Comparison of ENCODE assay signal across 8 cellular contexts in genomic region chr11:61969838-61970452, GRCh38. TPM values are rescaled to one million over a fixed set of nuclear protein-coding genes. Genes with fewer than 3 reads are reported as not detected.
DNase-seq lines count a peak whose midpoint lies in the region; ATAC-seq and TF ChIP-seq lines count a peak whose summit lies in the region.

No MANE protein-coding gene starts in this region.

- H3K27ac Mint-ChIP-seq in mesothelial cell of epicardium, result peak overlapping the region; percentile 97

- CTCF ChIA-PET in A673 (lab: Charles Lee), result no interaction called here

- no peaks in the 10 kb centered on the region for H3K9me3 ChIP-seq in A673 (ENCODE audit: low read depth, low read length, poor library complexity, severe bottlenecking)

- TF ChIP-seq CTCF in A673 (conservative IDR thresholded peaks at IDR 0.05; ENCODE audit: low read depth, low read length), result no peak
- TF ChIP-seq CTCF in brain microvascular endothelial cell (IDR thresholded peaks at IDR 0.05; ENCODE audit: low read depth, low read length, missing control alignments), result no peak
- TF ChIP-seq CTCF in mesothelial cell of epicardium (IDR thresholded peaks at IDR 0.05; ENCODE audit: unreplicated experiment), result no peak

- H3K36me3 ChIP-seq in A673 (ENCODE audit: insufficient read depth, low read length, poor library complexity, severe bottlenecking) (peaks cover 16% of the 10 kb centered on the region), brain microvascular endothelial cell (replicated peaks) (peaks cover 7% of the 10 kb centered on the region)

- peak overlapping the region; percentile 20 for H3K27ac ChIP-seq in A673 (ENCODE audit: low read depth, low read length, poor library complexity, severe bottlenecking)
- H3K27ac ChIP-seq in brain microvascular endothelial cell, result peak overlapping the region; percentile 96

- no peaks in the 10 kb centered on the region for H3K27me3 ChIP-seq in A673 (replicated peaks; ENCODE audit: insufficient read depth, low read depth, low read length, poor library complexity)
- no peaks in the 10 kb centered on the region for H3K27me3 ChIP-seq in brain microvascular endothelial cell (replicated peaks)

- no TSS peak for BruUV-seq in A673 (replicated peaks; lab: Mats Ljungman, UMichigan)

- intact Hi-C loops in A673 (cut with micrococcal nuclease; ENCODE audit: unreplicated experiment), result loop anchor here (5.0 kb wide), 1 partner anchor 112 kb away; no protein-coding TSS in a partner anchor

- DNase-seq in A673 (ENCODE audit: low spot score), result peak; percentile 73
- DNase-seq in Kasumi-1 (lab: John Stamatoyannopoulos, UW), result peak; percentile 56 to 59
- peak; percentile 31 for DNase-seq in brain microvascular endothelial cell
- DNase-seq in mesothelial cell of epicardium (ENCODE audit: low spot score in 2 of 2, unreplicated experiment in 2 of 2), result no peak
- DNase-seq in OCI-M2 (lab: John Stamatoyannopoulos, UW; ENCODE audit: unreplicated experiment), result no peak
- DNase-seq in left lobe of liver (ENCODE audit: low spot score), result no peak
- no peak for DNase-seq in NCI-H2171 treated with DMSO at 0.1 percent for 48 hours (lab: John Stamatoyannopoulos, UW)

- H3K36me3 Mint-ChIP-seq in mesothelial cell of epicardium, result peaks cover 9% of the 10 kb centered on the region

- in situ Hi-C loops in brain microvascular endothelial cell (cut with HindIII; ENCODE audit: low pct_ligation_motif_present, low sequenced_read_pairs), result no loop called here

- H3K4me1 ChIP-seq in A673 (ENCODE audit: insufficient read depth, low read length, poor library complexity, severe bottlenecking), result peaks cover 52% of the 10 kb centered on the region

- POLR2A ChIA-PET in A673 (lab: Charles Lee; ENCODE audit: low non-redundant PET), result no interaction called here

- H3K4me3 ChIP-seq in A673 (ENCODE audit: low read depth, low read length, poor library complexity, severe bottlenecking), result no peak overlapping the region
- no peak overlapping the region for H3K4me3 ChIP-seq in brain microvascular endothelial cell (ENCODE audit: low read depth, low read length)

- no peaks in the 10 kb centered on the region for H3K27me3 Mint-ChIP-seq in mesothelial cell of epicardium (ENCODE audit: low read depth)

- ATAC-seq in left lobe of liver, result no peak
- ATAC-seq in GM18868 (IDR thresholded peaks at IDR 0.05; ENCODE audit: unreplicated experiment), result no peak

- H3K4me3 Mint-ChIP-seq in mesothelial cell of epicardium, result no peak overlapping the region

- H3K4me1 Mint-ChIP-seq in mesothelial cell of epicardium, result peaks cover 70% of the 10 kb centered on the region

- H3K9me3 Mint-ChIP-seq in mesothelial cell of epicardium, result no peaks in the 10 kb centered on the region

RNA-seq across cellular contexts. Expression of gene FTH1, which starts 2.5 kb away (rescaled TPM):
- 2,291 and 2,484 TPM in 2 replicates for total RNA-seq in A673 (2021)
- 1,419 to 1,500 TPM (median 1,460 TPM) in 3 replicates for total RNA-seq in mesothelial cell of epicardium
- 938 TPM for total RNA-seq in left lobe of liver

RNA-seq across cellular contexts. Expression of gene BEST1, which starts 19.8 kb away (rescaled TPM):
- total RNA-seq in A673 (2021) (5.3 and 8.6 TPM in 2 replicates), mesothelial cell of epicardium (0.64 to 1.1 TPM (median 0.90 TPM) in 3 replicates), left lobe of liver (0.63 TPM)

RNA-seq across cellular contexts. Expression of gene RAB3IL1, which starts 52.6 kb away (rescaled TPM):
- total RNA-seq in A673 (2021), result 21.9 and 26.9 TPM in 2 replicates
- total RNA-seq in mesothelial cell of epicardium, result 10.6 to 12.0 TPM (median 11.9 TPM) in 3 replicates
- 4.0 TPM for total RNA-seq in left lobe of liver

Comparison
In these comparisons a context has a peak if more than half of its experiments do, and no peak if none do; other contexts are left out.
1. DNase-seq: peak in A673 (single experiment), Kasumi-1 (2 of 2) and brain microvascular endothelial cell (single experiment); none in mesothelial cell of epicardium (0 of 2), OCI-M2 (single experiment), left lobe of liver (single experiment) and NCI-H2171 treated with DMSO at 0.1 percent for 48 hours (single experiment).